8 cellular contexts compared by ENCODE assay signal in genomic region chr3:38515367-38515766, GRCh38.
"Had no signal": no experiment of that assay in that cellular context is flagged by ENCODE, and none has a peak within 500 bp of the region (broad histone marks: within the 10 kb centered on the region; RNA-seq: fewer than 3 reads in every experiment).

No MANE protein-coding gene starts in this region.

- H3K27me3 Mint-ChIP-seq: IgD-negative memory B cell had no signal

- FAIRE-seq: H1, H54, HTR-8/SVneo had no signal

- H3K27ac Mint-ChIP-seq: GM23338, H9, IgD-negative memory B cell had no signal

- DNase-seq: H9, HCEC 1CT, KG1 had no signal

- H3K4me3 Mint-ChIP-seq: GM23338, H9, IgD-negative memory B cell had no signal

- ATAC-seq: GM23338 had no signal

- H2AFZ ChIP-seq: GM23338 had no signal

- H3K9me3 Mint-ChIP-seq: GM23338, H9, IgD-negative memory B cell had no signal

- H3K4me3 ChIP-seq: GM23338 had no signal

- H3K4me2 ChIP-seq: GM23338 had no signal
